ENCODE assay signal across 1 cellular context in genomic region chr16:86570542-86571196, GRCh38.
TF ChIP-seq lines count a peak whose summit lies in the region.

No MANE protein-coding gene starts in this region.

TF ChIP-seq in H1, 55 proteins besides CTCF, POLR2A, EP300 and RAD21:
- TF ChIP-seq TCF12 (IDR thresholded peaks at IDR 0.05; ENCODE audit: low read depth, low read length) (0 out of 2 replicates have a peak, but pooled peaks have one; percentile 35), ZNF274 (IDR thresholded peaks at IDR 0.05; ENCODE audit: borderline replicate concordance, extremely low read depth, low read length) (no peak), RNF2 (IDR thresholded peaks at IDR 0.05; ENCODE audit: borderline replicate concordance, low read depth, low read length, missing control alignments, poor library complexity, severe bottlenecking) (peak; percentile 85)
